1 cellular context compared by ENCODE assay signal in genomic region chr7:107032050-107032449, GRCh38.
TF ChIP-seq lines count a peak whose summit lies in the region.

No MANE protein-coding gene starts in this region.

TF ChIP-seq in K562, 482 proteins besides CTCF, POLR2A, EP300 and RAD21 (continued from another document and continues in another):
- 0 out of 4 replicates have a peak, but pooled peaks of 1 of the 2 experiments have one; percentile 29 for TF ChIP-seq FOXK2 (conservative IDR thresholded peaks at IDR 0.05 in 1 of 2, IDR thresholded peaks at IDR 0.05 in 1 of 2; ENCODE audit: low read depth in 2 of 2)
- TF ChIP-seq HCFC1 (IDR thresholded peaks at IDR 0.05; ENCODE audit: low read depth, low read length), result no peak
- TF ChIP-seq ZNF311 (CRISPR knock-in tag; IDR thresholded peaks at IDR 0.05), result no peak
- TF ChIP-seq, protein P1, sequence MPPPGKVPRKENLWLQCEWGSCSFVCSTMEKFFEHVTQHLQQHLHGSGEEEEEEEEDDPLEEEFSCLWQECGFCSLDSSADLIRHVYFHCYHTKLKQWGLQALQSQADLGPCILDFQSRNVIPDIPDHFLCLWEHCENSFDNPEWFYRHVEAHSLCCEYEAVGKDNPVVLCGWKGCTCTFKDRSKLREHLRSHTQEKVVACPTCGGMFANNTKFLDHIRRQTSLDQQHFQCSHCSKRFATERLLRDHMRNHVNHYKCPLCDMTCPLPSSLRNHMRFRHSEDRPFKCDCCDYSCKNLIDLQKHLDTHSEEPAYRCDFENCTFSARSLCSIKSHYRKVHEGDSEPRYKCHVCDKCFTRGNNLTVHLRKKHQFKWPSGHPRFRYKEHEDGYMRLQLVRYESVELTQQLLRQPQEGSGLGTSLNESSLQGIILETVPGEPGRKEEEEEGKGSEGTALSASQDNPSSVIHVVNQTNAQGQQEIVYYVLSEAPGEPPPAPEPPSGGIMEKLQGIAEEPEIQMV (tag; conservative IDR thresholded peaks at IDR 0.05; ENCODE audit: low read depth), result peak; percentile 11; the same call in 1 of the 2 replicates
- no peak for TF ChIP-seq RBM25 (IDR thresholded peaks at IDR 0.05; ENCODE audit: low read depth, low read length, severe bottlenecking)
- TF ChIP-seq LEF1 (IDR thresholded peaks at IDR 0.05), result peak; percentile 54
- TF ChIP-seq, protein P2, sequence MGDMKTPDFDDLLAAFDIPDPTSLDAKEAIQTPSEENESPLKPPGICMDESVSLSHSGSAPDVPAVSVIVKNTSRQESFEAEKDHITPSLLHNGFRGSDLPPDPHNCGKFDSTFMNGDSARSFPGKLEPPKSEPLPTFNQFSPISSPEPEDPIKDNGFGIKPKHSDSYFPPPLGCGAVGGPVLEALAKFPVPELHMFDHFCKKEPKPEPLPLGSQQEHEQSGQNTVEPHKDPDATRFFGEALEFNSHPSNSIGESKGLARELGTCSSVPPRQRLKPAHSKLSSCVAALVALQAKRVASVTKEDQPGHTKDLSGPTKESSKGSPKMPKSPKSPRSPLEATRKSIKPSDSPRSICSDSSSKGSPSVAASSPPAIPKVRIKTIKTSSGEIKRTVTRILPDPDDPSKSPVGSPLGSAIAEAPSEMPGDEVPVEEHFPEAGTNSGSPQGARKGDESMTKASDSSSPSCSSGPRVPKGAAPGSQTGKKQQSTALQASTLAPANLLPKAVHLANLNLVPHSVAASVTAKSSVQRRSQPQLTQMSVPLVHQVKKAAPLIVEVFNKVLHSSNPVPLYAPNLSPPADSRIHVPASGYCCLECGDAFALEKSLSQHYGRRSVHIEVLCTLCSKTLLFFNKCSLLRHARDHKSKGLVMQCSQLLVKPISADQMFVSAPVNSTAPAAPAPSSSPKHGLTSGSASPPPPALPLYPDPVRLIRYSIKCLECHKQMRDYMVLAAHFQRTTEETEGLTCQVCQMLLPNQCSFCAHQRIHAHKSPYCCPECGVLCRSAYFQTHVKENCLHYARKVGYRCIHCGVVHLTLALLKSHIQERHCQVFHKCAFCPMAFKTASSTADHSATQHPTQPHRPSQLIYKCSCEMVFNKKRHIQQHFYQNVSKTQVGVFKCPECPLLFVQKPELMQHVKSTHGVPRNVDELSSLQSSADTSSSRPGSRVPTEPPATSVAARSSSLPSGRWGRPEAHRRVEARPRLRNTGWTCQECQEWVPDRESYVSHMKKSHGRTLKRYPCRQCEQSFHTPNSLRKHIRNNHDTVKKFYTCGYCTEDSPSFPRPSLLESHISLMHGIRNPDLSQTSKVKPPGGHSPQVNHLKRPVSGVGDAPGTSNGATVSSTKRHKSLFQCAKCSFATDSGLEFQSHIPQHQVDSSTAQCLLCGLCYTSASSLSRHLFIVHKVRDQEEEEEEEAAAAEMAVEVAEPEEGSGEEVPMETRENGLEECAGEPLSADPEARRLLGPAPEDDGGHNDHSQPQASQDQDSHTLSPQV (IDR thresholded peaks at IDR 0.05), result peak; percentile 64
- TF ChIP-seq, protein P3, sequence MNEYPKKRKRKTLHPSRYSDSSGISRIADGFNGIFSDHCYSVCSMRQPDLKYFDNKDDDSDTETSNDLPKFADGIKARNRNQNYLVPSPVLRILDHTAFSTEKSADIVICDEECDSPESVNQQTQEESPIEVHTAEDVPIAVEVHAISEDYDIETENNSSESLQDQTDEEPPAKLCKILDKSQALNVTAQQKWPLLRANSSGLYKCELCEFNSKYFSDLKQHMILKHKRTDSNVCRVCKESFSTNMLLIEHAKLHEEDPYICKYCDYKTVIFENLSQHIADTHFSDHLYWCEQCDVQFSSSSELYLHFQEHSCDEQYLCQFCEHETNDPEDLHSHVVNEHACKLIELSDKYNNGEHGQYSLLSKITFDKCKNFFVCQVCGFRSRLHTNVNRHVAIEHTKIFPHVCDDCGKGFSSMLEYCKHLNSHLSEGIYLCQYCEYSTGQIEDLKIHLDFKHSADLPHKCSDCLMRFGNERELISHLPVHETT (CRISPR knock-in tag; conservative IDR thresholded peaks at IDR 0.05 in 1 of 2, IDR thresholded peaks at IDR 0.05 in 1 of 2), result no peak
- TF ChIP-seq ZNF24 (IDR thresholded peaks at IDR 0.05), result no peak
- TF ChIP-seq, protein P4, sequence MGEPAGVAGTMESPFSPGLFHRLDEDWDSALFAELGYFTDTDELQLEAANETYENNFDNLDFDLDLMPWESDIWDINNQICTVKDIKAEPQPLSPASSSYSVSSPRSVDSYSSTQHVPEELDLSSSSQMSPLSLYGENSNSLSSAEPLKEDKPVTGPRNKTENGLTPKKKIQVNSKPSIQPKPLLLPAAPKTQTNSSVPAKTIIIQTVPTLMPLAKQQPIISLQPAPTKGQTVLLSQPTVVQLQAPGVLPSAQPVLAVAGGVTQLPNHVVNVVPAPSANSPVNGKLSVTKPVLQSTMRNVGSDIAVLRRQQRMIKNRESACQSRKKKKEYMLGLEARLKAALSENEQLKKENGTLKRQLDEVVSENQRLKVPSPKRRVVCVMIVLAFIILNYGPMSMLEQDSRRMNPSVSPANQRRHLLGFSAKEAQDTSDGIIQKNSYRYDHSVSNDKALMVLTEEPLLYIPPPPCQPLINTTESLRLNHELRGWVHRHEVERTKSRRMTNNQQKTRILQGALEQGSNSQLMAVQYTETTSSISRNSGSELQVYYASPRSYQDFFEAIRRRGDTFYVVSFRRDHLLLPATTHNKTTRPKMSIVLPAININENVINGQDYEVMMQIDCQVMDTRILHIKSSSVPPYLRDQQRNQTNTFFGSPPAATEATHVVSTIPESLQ (CRISPR knock-in tag; IDR thresholded peaks at IDR 0.05), result no peak
- no peak for TF ChIP-seq POLR2H (tag; IDR thresholded peaks at IDR 0.05; ENCODE audit: low read depth)
- TF ChIP-seq SNIP1 (IDR thresholded peaks at IDR 0.05; ENCODE audit: low read depth), result no peak
- no peak for TF ChIP-seq ID3 (CRISPR knock-in tag; IDR thresholded peaks at IDR 0.05)
- peak; percentile 73 for TF ChIP-seq ID3 (tag; IDR thresholded peaks at IDR 0.05)
- peak; percentile 34 for TF ChIP-seq TCF3 (CRISPR knock-in tag; IDR thresholded peaks at IDR 0.05)
- peak in 1 of 2 experiments; percentile 86; a peak in 3 of 4 replicates for TF ChIP-seq RCOR1 (IDR thresholded peaks at IDR 0.05; ENCODE audit: borderline replicate concordance in 1 of 2, low read depth in 2 of 2, low read length in 2 of 2)
- no peak for TF ChIP-seq GTF2F1 (IDR thresholded peaks at IDR 0.05; ENCODE audit: low read depth, low read length)
- TF ChIP-seq MECOM (CRISPR knock-in tag; IDR thresholded peaks at IDR 0.05), result peak; percentile 64; the same call in 1 of the 2 replicates
- TF ChIP-seq HSF4 (CRISPR knock-in tag; IDR thresholded peaks at IDR 0.05; ENCODE audit: borderline replicate concordance), result peak; percentile 58; the same call in 1 of the 2 replicates
- TF ChIP-seq YBX1 (IDR thresholded peaks at IDR 0.05), result no peak
- TF ChIP-seq PHF8 (IDR thresholded peaks at IDR 0.05; ENCODE audit: borderline replicate concordance, low read length), result no peak; the same call in 1 of the 2 replicates
- no peak for TF ChIP-seq OTX1 (CRISPR knock-in tag; IDR thresholded peaks at IDR 0.05)
- no peak for TF ChIP-seq KLF1 (tag; IDR thresholded peaks at IDR 0.05)
- TF ChIP-seq SRSF3 (IDR thresholded peaks at IDR 0.05; ENCODE audit: insufficient read depth, low read length), result no peak
- peak; percentile 65 for TF ChIP-seq SOX6 (IDR thresholded peaks at IDR 0.05)
- TF ChIP-seq SMARCB1 (IDR thresholded peaks at IDR 0.05; ENCODE audit: insufficient read length, low read depth), result peak; percentile 62
- TF ChIP-seq CREM (IDR thresholded peaks at IDR 0.05; ENCODE audit: low read depth), result peak; percentile 56; the same call in 1 of the 2 replicates
- TF ChIP-seq, protein P5, sequence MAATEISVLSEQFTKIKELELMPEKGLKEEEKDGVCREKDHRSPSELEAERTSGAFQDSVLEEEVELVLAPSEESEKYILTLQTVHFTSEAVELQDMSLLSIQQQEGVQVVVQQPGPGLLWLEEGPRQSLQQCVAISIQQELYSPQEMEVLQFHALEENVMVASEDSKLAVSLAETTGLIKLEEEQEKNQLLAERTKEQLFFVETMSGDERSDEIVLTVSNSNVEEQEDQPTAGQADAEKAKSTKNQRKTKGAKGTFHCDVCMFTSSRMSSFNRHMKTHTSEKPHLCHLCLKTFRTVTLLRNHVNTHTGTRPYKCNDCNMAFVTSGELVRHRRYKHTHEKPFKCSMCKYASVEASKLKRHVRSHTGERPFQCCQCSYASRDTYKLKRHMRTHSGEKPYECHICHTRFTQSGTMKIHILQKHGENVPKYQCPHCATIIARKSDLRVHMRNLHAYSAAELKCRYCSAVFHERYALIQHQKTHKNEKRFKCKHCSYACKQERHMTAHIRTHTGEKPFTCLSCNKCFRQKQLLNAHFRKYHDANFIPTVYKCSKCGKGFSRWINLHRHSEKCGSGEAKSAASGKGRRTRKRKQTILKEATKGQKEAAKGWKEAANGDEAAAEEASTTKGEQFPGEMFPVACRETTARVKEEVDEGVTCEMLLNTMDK (IDR thresholded peaks at IDR 0.05; ENCODE audit: borderline replicate concordance, insufficient read depth, low read depth, low read length, poor library complexity, severe bottlenecking), result no peak
- TF ChIP-seq, protein P6, sequence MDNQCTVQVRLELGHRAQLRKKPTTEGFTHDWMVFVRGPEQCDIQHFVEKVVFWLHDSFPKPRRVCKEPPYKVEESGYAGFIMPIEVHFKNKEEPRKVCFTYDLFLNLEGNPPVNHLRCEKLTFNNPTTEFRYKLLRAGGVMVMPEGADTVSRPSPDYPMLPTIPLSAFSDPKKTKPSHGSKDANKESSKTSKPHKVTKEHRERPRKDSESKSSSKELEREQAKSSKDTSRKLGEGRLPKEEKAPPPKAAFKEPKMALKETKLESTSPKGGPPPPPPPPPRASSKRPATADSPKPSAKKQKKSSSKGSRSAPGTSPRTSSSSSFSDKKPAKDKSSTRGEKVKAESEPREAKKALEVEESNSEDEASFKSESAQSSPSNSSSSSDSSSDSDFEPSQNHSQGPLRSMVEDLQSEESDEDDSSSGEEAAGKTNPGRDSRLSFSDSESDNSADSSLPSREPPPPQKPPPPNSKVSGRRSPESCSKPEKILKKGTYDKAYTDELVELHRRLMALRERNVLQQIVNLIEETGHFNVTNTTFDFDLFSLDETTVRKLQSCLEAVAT (IDR thresholded peaks at IDR 0.05), result no peak
- TF ChIP-seq, protein P7, sequence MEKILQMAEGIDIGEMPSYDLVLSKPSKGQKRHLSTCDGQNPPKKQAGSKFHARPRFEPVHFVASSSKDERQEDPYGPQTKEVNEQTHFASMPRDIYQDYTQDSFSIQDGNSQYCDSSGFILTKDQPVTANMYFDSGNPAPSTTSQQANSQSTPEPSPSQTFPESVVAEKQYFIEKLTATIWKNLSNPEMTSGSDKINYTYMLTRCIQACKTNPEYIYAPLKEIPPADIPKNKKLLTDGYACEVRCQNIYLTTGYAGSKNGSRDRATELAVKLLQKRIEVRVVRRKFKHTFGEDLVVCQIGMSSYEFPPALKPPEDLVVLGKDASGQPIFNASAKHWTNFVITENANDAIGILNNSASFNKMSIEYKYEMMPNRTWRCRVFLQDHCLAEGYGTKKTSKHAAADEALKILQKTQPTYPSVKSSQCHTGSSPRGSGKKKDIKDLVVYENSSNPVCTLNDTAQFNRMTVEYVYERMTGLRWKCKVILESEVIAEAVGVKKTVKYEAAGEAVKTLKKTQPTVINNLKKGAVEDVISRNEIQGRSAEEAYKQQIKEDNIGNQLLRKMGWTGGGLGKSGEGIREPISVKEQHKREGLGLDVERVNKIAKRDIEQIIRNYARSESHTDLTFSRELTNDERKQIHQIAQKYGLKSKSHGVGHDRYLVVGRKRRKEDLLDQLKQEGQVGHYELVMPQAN (IDR thresholded peaks at IDR 0.05; ENCODE audit: borderline replicate concordance), result no peak
- no peak; the same call in 1 of the 2 replicates for TF ChIP-seq ATF3 (IDR thresholded peaks at IDR 0.05)
- no peak for TF ChIP-seq ATF3 (CRISPR knock-in tag; conservative IDR thresholded peaks at IDR 0.05)
- no peak for TF ChIP-seq KDM5B (IDR thresholded peaks at IDR 0.05; ENCODE audit: insufficient replicate concordance, low read depth, low read length)
- TF ChIP-seq, protein P8, sequence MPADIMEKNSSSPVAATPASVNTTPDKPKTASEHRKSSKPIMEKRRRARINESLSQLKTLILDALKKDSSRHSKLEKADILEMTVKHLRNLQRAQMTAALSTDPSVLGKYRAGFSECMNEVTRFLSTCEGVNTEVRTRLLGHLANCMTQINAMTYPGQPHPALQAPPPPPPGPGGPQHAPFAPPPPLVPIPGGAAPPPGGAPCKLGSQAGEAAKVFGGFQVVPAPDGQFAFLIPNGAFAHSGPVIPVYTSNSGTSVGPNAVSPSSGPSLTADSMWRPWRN (IDR thresholded peaks at IDR 0.05; ENCODE audit: low read depth), result no peak
- no peak for TF ChIP-seq RFX7 (CRISPR knock-in tag; IDR thresholded peaks at IDR 0.05)
- no peak for TF ChIP-seq BDP1 (IDR thresholded peaks at IDR 0.05; ENCODE audit: insufficient read depth, insufficient read length)
- no peak for TF ChIP-seq HMBOX1 (IDR thresholded peaks at IDR 0.05)
- TF ChIP-seq SMARCA4 (IDR thresholded peaks at IDR 0.05), result peak; percentile 41; the same call in 1 of the 2 replicates
- peak; percentile 31 for TF ChIP-seq SMARCE1 (IDR thresholded peaks at IDR 0.05)
- TF ChIP-seq FOSL1 (tag; conservative IDR thresholded peaks at IDR 0.05), result 0 out of 2 replicates have a peak, but pooled peaks have one; percentile 23
- peak; percentile 59; the same call in 1 of the 2 replicates for TF ChIP-seq MEF2D (tag; conservative IDR thresholded peaks at IDR 0.05; ENCODE audit: low read depth)
- TF ChIP-seq MAFK (IDR thresholded peaks at IDR 0.05; ENCODE audit: low read length), result no peak
- TF ChIP-seq TAL1 (IDR thresholded peaks at IDR 0.05), result peak; percentile 29; the same call in 1 of the 2 replicates
- no peak for TF ChIP-seq KDM1A (IDR thresholded peaks at IDR 0.05)
- TF ChIP-seq EWSR1 (IDR thresholded peaks at IDR 0.05; ENCODE audit: borderline replicate concordance, low read depth, partially characterized antibody), result no peak
